37 cellular contexts compared by ENCODE assay signal in the genomic region with DNA sequence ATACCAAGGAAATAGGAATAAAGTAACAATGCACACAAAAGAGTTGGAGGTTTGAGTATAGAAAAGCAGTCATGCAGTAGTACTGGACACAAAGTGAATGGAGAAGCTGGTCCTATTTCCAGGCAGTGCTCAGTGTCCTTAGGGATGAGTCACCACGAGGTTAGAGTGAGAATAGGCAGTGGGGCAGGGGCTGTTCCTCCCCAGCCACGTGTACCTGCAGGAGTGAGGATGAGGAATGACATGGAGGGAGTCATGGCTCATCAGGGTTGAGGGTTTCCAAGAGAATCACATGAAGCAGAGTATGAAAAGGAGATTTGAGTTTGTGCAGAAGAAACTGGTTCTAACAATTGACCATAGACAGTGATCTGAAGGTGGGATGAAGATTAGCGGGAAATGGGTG.
A peak's percentile ranks its signal among the peaks of the same experiment; 100 is the strongest.
DNase-seq lines count a peak whose midpoint lies in the region; ATAC-seq, FAIRE-seq and TF ChIP-seq lines count a peak whose summit lies in the region.
"Had no signal": no experiment of that assay in that cellular context is flagged by ENCODE, and none has a peak within 500 bp of the region (broad histone marks: within the 10 kb centered on the region; RNA-seq: fewer than 3 reads in every experiment).

No MANE protein-coding gene starts in this region.

- H4K20me1 ChIP-seq in HepG2 (ENCODE audit: insufficient read depth, low read length) = no peaks in the 10 kb centered on the region
- H4K20me1 ChIP-seq: BLaER1; BLaER1 treated with 17β-estradiol and CSF1 and Interleukin-3, amounts not matched to agents 10 nM and 100 nM had no signal

- POLR2A ChIA-PET in HepG2 (lab: Yijun Ruan, JAX) = no interaction called here
- POLR2A ChIA-PET in GM10248 (lab: Yijun Ruan, JAX) = no interaction called here

- H3K27me3 ChIP-seq in HepG2 (ENCODE audit: control insufficient read depth in 1 of 2, insufficient read depth in 2 of 2, low read length in 2 of 2) = peaks cover 0 to 8% of the 10 kb centered on the region in 2 experiments; a peak in 1 of 5 replicates
- no peaks in the 10 kb centered on the region for H3K27me3 ChIP-seq in right lobe of liver
- no peaks in the 10 kb centered on the region for H3K27me3 ChIP-seq in esophagus muscularis mucosa
- H3K27me3 ChIP-seq: BE2C; BLaER1; BLaER1 treated with 17β-estradiol and CSF1 and Interleukin-3, amounts not matched to agents 10 nM and 100 nM had no signal

- no TSS peak for BruUV-seq in HepG2 (replicated peaks; lab: Mats Ljungman, UMichigan)

- WGBS in HepG2 (ENCODE audit: low lambda C conversion rate) = 0% methylated on average over 3 of the region's 3 CpGs
- WGBS in right lobe of liver (ENCODE audit: insufficient coverage, low coverage, low lambda C conversion rate, missing lambda C conversion rate) = 13% methylated on average over 3 of the region's 3 CpGs
- WGBS in esophagus muscularis mucosa = 44% methylated on average over 3 of the region's 3 CpGs

- H3K9ac ChIP-seq in HepG2 (ENCODE audit: insufficient read depth, low read depth, low read length) = no peak overlapping the region
- H3K9ac ChIP-seq: BLaER1; BLaER1 treated with 17β-estradiol and CSF1 and Interleukin-3, amounts not matched to agents 10 nM and 100 nM had no signal

- H3K4me1 Mint-ChIP-seq in glutamatergic neuron (ENCODE audit: low read depth, unreplicated experiment) (peaks cover 3% of the 10 kb centered on the region), osteocyte (ENCODE audit: unreplicated experiment) (no peaks in the 10 kb centered on the region)
- H3K4me1 Mint-ChIP-seq: B cell; CD14-positive monocyte; CD4-positive, alpha-beta memory T cell; CD4-positive, CD25-positive, alpha-beta regulatory T cell; CD8-positive, alpha-beta memory T cell had no signal

- no peak for TF ChIP-seq RAD21 in HepG2 (CRISPR knock-in tag; IDR thresholded peaks at IDR 0.05)

- no peak overlapping the region for H3K27ac ChIP-seq in HepG2 (ENCODE audit: extremely low read length, insufficient read depth, low read length)
- no peak overlapping the region for H3K27ac ChIP-seq in right lobe of liver
- H3K27ac ChIP-seq in esophagus muscularis mucosa (replicated peaks in 1 of 4) = no peak overlapping the region
- H3K27ac ChIP-seq: 22Rv1; A549; BLaER1; BLaER1 treated with 17β-estradiol and CSF1 and Interleukin-3, amounts not matched to agents 10 nM and 100 nM; C4-2B had no signal

- no peak overlapping the region for H3K4me3 ChIP-seq in HepG2 (replicated peaks in 1 of 3; ENCODE audit: insufficient read depth in 1 of 3, low read depth in 2 of 3, low read length in 3 of 3)
- H3K4me3 ChIP-seq in right lobe of liver = no peak overlapping the region
- no peak overlapping the region for H3K4me3 ChIP-seq in esophagus muscularis mucosa
- H3K4me3 ChIP-seq: A549; BLaER1; BLaER1 treated with 17β-estradiol and CSF1 and Interleukin-3, amounts not matched to agents 10 nM and 100 nM had no signal

- peaks cover 9% of the 10 kb centered on the region for H3K36me3 Mint-ChIP-seq in glutamatergic neuron (ENCODE audit: unreplicated experiment)
- no peaks in the 10 kb centered on the region for H3K36me3 Mint-ChIP-seq in osteocyte (ENCODE audit: unreplicated experiment)
- H3K36me3 Mint-ChIP-seq: CD14-positive monocyte; CD4-positive, CD25-positive, alpha-beta regulatory T cell had no signal

- TF ChIP-seq CTCF in HepG2 (CRISPR knock-in tag; IDR thresholded peaks at IDR 0.05) (no peak), right lobe of liver (IDR thresholded peaks at IDR 0.05) (no peak), esophagus muscularis mucosa (IDR thresholded peaks at IDR 0.05) (no peak), glutamatergic neuron (IDR thresholded peaks at IDR 0.05; ENCODE audit: partially characterized antibody, unreplicated experiment) (no peak), osteocyte (IDR thresholded peaks at IDR 0.05) (no peak), GM10248 (IDR thresholded peaks at IDR 0.05; ENCODE audit: control extremely low read depth, extremely low read depth, low read depth, missing control alignments) (no peak)

- TF ChIP-seq EP300 in HepG2 (IDR thresholded peaks at IDR 0.05; ENCODE audit: low read depth in 2 of 2, low read length in 2 of 2) (no peak), HepG2 (CRISPR knock-in tag; IDR thresholded peaks at IDR 0.05; ENCODE audit: borderline replicate concordance) (no peak), esophagus muscularis mucosa (IDR thresholded peaks at IDR 0.05) (no peak)

- CTCF ChIA-PET in HepG2 (lab: Yijun Ruan, JAX; ENCODE audit: low intra/inter-chr PET ratio, low total read pairs) (no interaction called here), GM10248 (lab: Yijun Ruan, JAX) (no interaction called here)

- H2AFZ ChIP-seq in HepG2 (ENCODE audit: low read length) = no peak overlapping the region

- ATAC-seq in HepG2 = no peak
- no peak for ATAC-seq in right lobe of liver
- no peak for ATAC-seq in GM19035 (IDR thresholded peaks at IDR 0.05; ENCODE audit: unreplicated experiment)
- ATAC-seq: A549; CD8-positive, alpha-beta T cell had no signal

- H3K4me1 ChIP-seq in HepG2 (ENCODE audit: insufficient read depth, low read length) (peaks cover 27% of the 10 kb centered on the region), right lobe of liver (no peaks in the 10 kb centered on the region), esophagus muscularis mucosa (peaks cover 0 to 8% (median 7%) of the 10 kb centered on the region in 4 donors)
- H3K4me1 ChIP-seq: A549, BE2C, Caco-2 had no signal

- no peak overlapping the region for H3K4me3 Mint-ChIP-seq in glutamatergic neuron (ENCODE audit: unreplicated experiment)
- no peak overlapping the region for H3K4me3 Mint-ChIP-seq in osteocyte (ENCODE audit: unreplicated experiment)
- H3K4me3 Mint-ChIP-seq: B cell; CD14-positive monocyte; CD4-positive, alpha-beta T cell; CD4-positive, CD25-positive, alpha-beta regulatory T cell; CD8-positive, alpha-beta memory T cell; CD8-positive, alpha-beta T cell had no signal

- H3K36me3 ChIP-seq in HepG2 (replicated peaks in 1 of 2; ENCODE audit: control insufficient read depth in 1 of 2, insufficient read depth in 2 of 2, low read length in 2 of 2) = no peaks in the 10 kb centered on the region
- H3K36me3 ChIP-seq in right lobe of liver = no peaks in the 10 kb centered on the region
- H3K36me3 ChIP-seq in esophagus muscularis mucosa = no peaks in the 10 kb centered on the region
- H3K36me3 ChIP-seq: BE2C; BLaER1; BLaER1 treated with 17β-estradiol and CSF1 and Interleukin-3, amounts not matched to agents 10 nM and 100 nM had no signal

- no peak for FAIRE-seq in HepG2 (lab: Jason Lieb, UNC)
- FAIRE-seq: A204.1, A549, D721Med had no signal

- no peak overlapping the region for H3K4me2 ChIP-seq in HepG2 (ENCODE audit: low read depth, low read length)
- H3K4me2 ChIP-seq: A549; BLaER1; BLaER1 treated with 17β-estradiol and CSF1 and Interleukin-3, amounts not matched to agents 10 nM and 100 nM had no signal

- H3K79me2 ChIP-seq in HepG2 (ENCODE audit: insufficient read depth, low read length) = no peaks in the 10 kb centered on the region

- H3K27ac Mint-ChIP-seq in glutamatergic neuron (ENCODE audit: unreplicated experiment) (peak overlapping the region; percentile 9), osteocyte (ENCODE audit: unreplicated experiment) (no peak overlapping the region)
- H3K27ac Mint-ChIP-seq: B cell; CD14-positive monocyte; CD4-positive, alpha-beta memory T cell; CD4-positive, alpha-beta T cell; CD4-positive, CD25-positive, alpha-beta regulatory T cell; CD8-positive, alpha-beta memory T cell; CD8-positive, alpha-beta T cell had no signal

- H3K9me3 ChIP-seq in HepG2 (ENCODE audit: low read length) = no peaks in the 10 kb centered on the region
- H3K9me3 ChIP-seq in right lobe of liver = no peaks in the 10 kb centered on the region
- no peaks in the 10 kb centered on the region for H3K9me3 ChIP-seq in esophagus muscularis mucosa
- H3K9me3 ChIP-seq: BE2C had no signal

- in situ Hi-C loops in HepG2 (cut with HindIII; ENCODE audit: extremely low pct_ligation_motif_present, low pct_unique_long_range_greater_than_20kb) = loop anchor here (5.0 kb wide), 1 partner anchor 351 kb away; no protein-coding TSS in a partner anchor

- TF ChIP-seq POLR2A in HepG2 (IDR thresholded peaks at IDR 0.05; ENCODE audit: insufficient read depth in 1 of 2, low read depth in 2 of 2, low read length in 2 of 2) = no peak
- no peak for TF ChIP-seq POLR2A in right lobe of liver (IDR thresholded peaks at IDR 0.05)
- TF ChIP-seq POLR2A in esophagus muscularis mucosa (IDR thresholded peaks at IDR 0.05; ENCODE audit: low read depth) = no peak

- H3K9me3 Mint-ChIP-seq in glutamatergic neuron (ENCODE audit: unreplicated experiment) (peaks cover 10% of the 10 kb centered on the region), osteocyte (ENCODE audit: unreplicated experiment) (peaks cover 34% of the 10 kb centered on the region)

- H3K27me3 Mint-ChIP-seq in glutamatergic neuron (ENCODE audit: unreplicated experiment) (peaks cover 6% of the 10 kb centered on the region), osteocyte (ENCODE audit: unreplicated experiment) (no peaks in the 10 kb centered on the region)
- H3K27me3 Mint-ChIP-seq: B cell; CD4-positive, alpha-beta memory T cell; CD4-positive, alpha-beta T cell; CD4-positive, CD25-positive, alpha-beta regulatory T cell had no signal

- DNase-seq in HepG2 (ENCODE audit: low spot score) (no peak), right lobe of liver (no peak), esophagus muscularis mucosa (ENCODE audit: extremely low spot score) (peak; percentile 64), glutamatergic neuron (no peak), osteocyte (ENCODE audit: extremely low spot score, unreplicated experiment) (peak; percentile 30), GM10248 (ENCODE audit: extremely low spot score) (no peak)
- DNase-seq in activated naive CD4-positive, alpha-beta T cell treated with Interleukin-2 at 50 U/mL for 16 hours = no peak
- DNase-seq: 8988T; ACHN; AML-193; BE2C; C1 segment of cervical spinal cord; Caco-2; Calu3; CD4-positive, alpha-beta memory T cell; CD4-positive, alpha-beta T cell; CD4-positive, CD25-positive, alpha-beta regulatory T cell; CD8-positive, alpha-beta memory T cell; CD8-positive, alpha-beta T cell; COR-L47; DMS 273 treated with DMSO at 0.1 percent for 48 hours; DMS153; DMS53; DMS79; DMS79 treated with DMSO at 0.1 percent for 48 hours; DND-41; EL had no signal

- intact Hi-C loops in HepG2 (cut with micrococcal nuclease; ENCODE audit: unreplicated experiment) (no loop called here), right lobe of liver (cut with DNase I) (no loop called here), esophagus muscularis mucosa (cut with DNase I) (loop anchor here (5.0 kb wide), 1 partner anchor 91 kb away; no protein-coding TSS in a partner anchor)

TF ChIP-seq in HepG2, 621 proteins besides CTCF, POLR2A, EP300 and RAD21 (continues in another document):
- TF ChIP-seq ZNF10 (CRISPR knock-in tag; IDR thresholded peaks at IDR 0.05; ENCODE audit: borderline replicate concordance, low read depth) (no peak), KDM5A (IDR thresholded peaks at IDR 0.05; ENCODE audit: borderline replicate concordance, low read length) (no peak), ZNF24 (IDR thresholded peaks at IDR 0.05) (no peak), SNRNP70 (IDR thresholded peaks at IDR 0.05; ENCODE audit: low read depth, low read length) (no peak)
- TF ChIP-seq, protein P1, sequence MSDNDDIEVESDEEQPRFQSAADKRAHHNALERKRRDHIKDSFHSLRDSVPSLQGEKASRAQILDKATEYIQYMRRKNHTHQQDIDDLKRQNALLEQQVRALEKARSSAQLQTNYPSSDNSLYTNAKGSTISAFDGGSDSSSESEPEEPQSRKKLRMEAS (IDR thresholded peaks at IDR 0.05) = 0 out of 2 replicates have a peak, but pooled peaks have one; percentile 24

Comparison
In these comparisons a context has a peak if more than half of its experiments do, and no peak if none do; other contexts are left out.
1. DNase-seq: peak in esophagus muscularis mucosa (single experiment) and osteocyte (single experiment); none in HepG2 (single experiment), right lobe of liver (0 of 3), glutamatergic neuron (single experiment), GM10248 (single experiment) and activated naive CD4-positive, alpha-beta T cell treated with Interleukin-2 at 50 U/mL for 16 hours (single experiment).